ENCODE assay signal across 8 cellular contexts in the genomic region with DNA sequence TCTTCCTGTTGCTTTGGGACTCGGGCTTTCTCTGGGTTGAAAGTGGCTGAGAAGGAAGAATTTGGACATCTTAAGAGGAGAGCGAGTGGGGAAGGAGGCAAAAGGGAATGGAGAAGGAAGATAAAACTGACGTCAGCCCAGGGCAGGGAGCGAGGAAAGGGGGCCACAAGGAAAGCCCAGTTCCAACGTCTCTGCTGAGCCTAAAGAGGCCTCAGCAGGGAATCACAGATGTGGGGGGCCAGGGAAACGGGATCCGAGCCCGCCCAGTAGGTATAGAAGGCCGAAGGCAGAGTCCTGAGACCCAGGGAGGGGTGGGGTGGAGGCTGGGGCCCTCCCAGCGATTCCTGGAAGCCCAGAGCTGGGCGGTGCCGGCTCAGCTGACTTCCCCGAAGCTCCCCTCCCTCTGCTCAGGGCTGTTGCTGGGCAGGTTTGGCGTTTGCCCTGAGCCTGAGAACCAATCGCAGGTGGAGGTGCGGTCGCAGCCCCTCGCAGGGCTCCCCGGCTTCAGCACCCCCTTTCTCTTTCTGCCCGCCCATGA. TPM values are rescaled to one million over a fixed set of nuclear protein-coding genes. Genes with fewer than 3 reads are reported as not detected.
DNase-seq lines count a peak whose midpoint lies in the region; ATAC-seq and TF ChIP-seq lines count a peak whose summit lies in the region.

No MANE protein-coding gene starts in this region.

- peaks cover 50% of the 10 kb centered on the region for H3K4me1 Mint-ChIP-seq in T-helper 2 cell treated with Interferon-gamma antibody and Interleukin-4, amounts not matched to agents 5 μg/mL and 100 μg/mL, for 36 hours (ENCODE audit: low read depth)

- intact Hi-C loops in right cardiac atrium (cut with DNase I) (loop anchor here in 2 of 4 donors (2.0 to 10.0 kb wide), 2 partner anchors 59 to 63 kb away; a partner anchor contains a TSS), vagina (cut with DNase I) (loop anchor here (5.0 kb wide), 1 partner anchor 65 kb away; a partner anchor contains a TSS)

- H3K36me3 ChIP-seq in vagina: peaks cover 0 to 5% of the 10 kb centered on the region in 2 donors

- H3K27ac Mint-ChIP-seq in T-helper 2 cell treated with Interferon-gamma antibody and Interleukin-4, amounts not matched to agents 5 μg/mL and 100 μg/mL, for 36 hours: peak overlapping the region; percentile 100

- H3K9me3 ChIP-seq in right cardiac atrium (ENCODE audit: control insufficient read depth, low read length): no peaks in the 10 kb centered on the region
- no peaks in the 10 kb centered on the region for H3K9me3 ChIP-seq in vagina

- H3K4me3 ChIP-seq in right cardiac atrium (ENCODE audit: low read length) (peak overlapping the region; percentile 54), vagina (peak overlapping the region; percentile 48 to 72)

- no peaks in the 10 kb centered on the region for H3K9me3 Mint-ChIP-seq in T-helper 2 cell treated with Interferon-gamma antibody and Interleukin-4, amounts not matched to agents 5 μg/mL and 100 μg/mL, for 36 hours

- H3K4me1 ChIP-seq in right cardiac atrium (ENCODE audit: control insufficient read depth, insufficient read depth, low read length) (peaks cover 22% of the 10 kb centered on the region), vagina (peaks cover 83% of the 10 kb centered on the region)

- no peak for TF ChIP-seq CTCF in vagina (IDR thresholded peaks at IDR 0.05)

- under 1% methylated on average over 20 of the region's 20 CpGs for WGBS in right cardiac atrium

- peak overlapping the region; percentile 99 for H3K4me3 Mint-ChIP-seq in T-helper 2 cell treated with Interferon-gamma antibody and Interleukin-4, amounts not matched to agents 5 μg/mL and 100 μg/mL, for 36 hours

- H3K27me3 ChIP-seq in right cardiac atrium (ENCODE audit: control insufficient read depth, insufficient read depth): no peaks in the 10 kb centered on the region
- H3K27me3 ChIP-seq in vagina: no peaks in the 10 kb centered on the region

- ATAC-seq in GM21825 (IDR thresholded peaks at IDR 0.05; ENCODE audit: unreplicated experiment): peak; percentile 33
- ATAC-seq in right cardiac atrium: peak; percentile 88 to 89

- DNase-seq in DMS79 (lab: John Stamatoyannopoulos, UW) (peak; percentile 36), NCI-H1048 (lab: John Stamatoyannopoulos, UW) (peak; percentile 76), anterior cingulate cortex (lab: John Stamatoyannopoulos, UW) (peak in 51 of 58 donors; percentile 15 to 83 (median 58)), right cardiac atrium (peak; percentile 96 to 98 (median 97)), pulmonary artery endothelial cell (ENCODE audit: low read depth, low spot score) (peak; percentile 89), vagina (ENCODE audit: extremely low spot score in 2 of 2) (no peak)
- DNase-seq in T-helper 2 cell treated with Interferon-gamma antibody and Interleukin-4, amounts not matched to agents 5 μg/mL and 100 μg/mL, for 36 hours (ENCODE audit: low spot score): peak; percentile 90

- peak in 1 of 2 donors; percentile 64 for TF ChIP-seq POLR2A in vagina (IDR thresholded peaks at IDR 0.05)

- peaks cover 9% of the 10 kb centered on the region for H3K36me3 Mint-ChIP-seq in T-helper 2 cell treated with Interferon-gamma antibody and Interleukin-4, amounts not matched to agents 5 μg/mL and 100 μg/mL, for 36 hours (ENCODE audit: low read depth)

- H3K27ac ChIP-seq in right cardiac atrium (ENCODE audit: low read length) (peak overlapping the region; percentile 97), vagina (peak overlapping the region; percentile 100)

- H3K27me3 Mint-ChIP-seq in T-helper 2 cell treated with Interferon-gamma antibody and Interleukin-4, amounts not matched to agents 5 μg/mL and 100 μg/mL, for 36 hours (ENCODE audit: low read depth): no peaks in the 10 kb centered on the region

RNA-seq across cellular contexts. Expression of a gene that starts 12.7 kb away (rescaled TPM):
- total RNA-seq in right cardiac atrium (10 to 100 TPM; 22.6 to 57.0 (median 37.2) TPM), pulmonary artery endothelial cell (0.20 and 0.46 TPM in 2 replicates), vagina (64.6 TPM)
- 26.3 TPM for polyA plus RNA-seq in right cardiac atrium

RNA-seq across cellular contexts. Expression of a gene that starts 17.5 kb away (rescaled TPM):
- total RNA-seq in right cardiac atrium (100 to 1,000 TPM in 1 of 4 donors, 10 to 100 TPM in 3; 65.5 to 130 (median 80.2) TPM), pulmonary artery endothelial cell (227 and 323 TPM in 2 replicates), vagina (181 TPM)
- 78.7 TPM for polyA plus RNA-seq in right cardiac atrium

RNA-seq across cellular contexts. Expression of a gene that starts 46.3 kb away (rescaled TPM):
- under 1 TPM in 2 of 4 donors, not detected in 2; 0.60 to 0.70 TPM for total RNA-seq in right cardiac atrium
- polyA plus RNA-seq in right cardiac atrium: not detected
- 0.20 TPM in 1 of 2 replicates, not detected in the other for total RNA-seq in pulmonary artery endothelial cell
- total RNA-seq in vagina: not detected

RNA-seq across cellular contexts. Expression of a gene that starts 54.0 kb away (rescaled TPM):
- 10 to 100 TPM; 25.5 to 46.8 (median 34.8) TPM for total RNA-seq in right cardiac atrium
- polyA plus RNA-seq in right cardiac atrium: 24.1 TPM
- 0.35 and 0.46 TPM in 2 replicates for total RNA-seq in pulmonary artery endothelial cell
- total RNA-seq in vagina: 130 TPM

Comparison
In these comparisons a context has a peak if more than half of its experiments do, and no peak if none do; other contexts are left out.
1. DNase-seq: peak in DMS79 (single experiment), NCI-H1048 (single experiment), T-helper 2 cell treated with Interferon-gamma antibody and Interleukin-4, amounts not matched to agents 5 μg/mL and 100 μg/mL, for 36 hours (single experiment), anterior cingulate cortex (51 of 58), right cardiac atrium (3 of 3) and pulmonary artery endothelial cell (single experiment); none in vagina (0 of 2).
2. RNA of a gene that starts 12.7 kb away (total RNA-seq): 64.6 TPM in vagina (single experiment) and 22.6 to 57.0 TPM in right cardiac atrium; 0.20 to 0.46 TPM in pulmonary artery endothelial cell; every median in the first group is over 10 times any median in the second.